Comparison of ENCODE assay signal across 12 cellular contexts in the genomic region with DNA sequence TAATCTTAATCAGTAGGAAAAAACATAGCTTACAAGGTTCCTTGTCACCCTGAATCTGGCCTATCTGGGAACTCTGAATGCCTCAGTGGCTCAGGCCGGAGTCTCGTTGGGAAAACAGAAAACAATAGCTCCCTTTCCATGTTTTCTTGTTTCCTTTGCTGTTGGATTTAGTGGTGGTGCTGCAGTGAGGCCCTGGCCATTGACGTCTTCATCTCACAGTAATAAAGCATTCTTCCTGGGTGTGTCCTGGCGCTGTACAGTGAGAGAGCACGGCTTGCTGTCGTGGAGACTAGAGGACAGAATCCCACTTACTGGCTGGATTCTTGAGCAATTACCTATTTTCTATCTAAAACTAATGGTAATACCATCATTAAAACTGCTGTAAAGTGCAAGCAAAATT. TPM values are rescaled to one million over a fixed set of nuclear protein-coding genes. Genes with fewer than 3 reads are reported as not detected.
DNase-seq lines count a peak whose midpoint lies in the region; ATAC-seq and TF ChIP-seq lines count a peak whose summit lies in the region.
"Had no signal": no experiment of that assay in that cellular context is flagged by ENCODE, and none has a peak within 500 bp of the region (broad histone marks: within the 10 kb centered on the region; RNA-seq: fewer than 3 reads in every experiment).

No MANE protein-coding gene starts in this region.

- H3K4me1 ChIP-seq in heart right ventricle (peaks cover 13 to 41% (median 37%) of the 10 kb centered on the region in 9 donors), upper lobe of left lung (peaks cover 24 to 48% (median 38%) of the 10 kb centered on the region in 4 donors), neuronal stem cell (ENCODE audit: control insufficient read depth in 2 of 2, insufficient read depth in 1 of 2, low read depth in 1 of 2, low read length in 2 of 2) (peaks cover 10 to 24% of the 10 kb centered on the region in 2 donors)

- H2AK5ac ChIP-seq in neuronal stem cell (ENCODE audit: low read depth, low read length): no peak overlapping the region

- H3K79me1 ChIP-seq in neuronal stem cell (ENCODE audit: low read depth, low read length): no peaks in the 10 kb centered on the region

- no peak overlapping the region for H3K18ac ChIP-seq in neuronal stem cell (ENCODE audit: low read length)

- H3K36me3 Mint-ChIP-seq in activated CD4-positive, alpha-beta memory T cell treated with anti-CD3 and anti-CD28 coated beads for 36 hours: peaks cover 30% of the 10 kb centered on the region
- H3K36me3 Mint-ChIP-seq in immature natural killer cell: peaks cover 3 to 18% (median 12%) of the 10 kb centered on the region in 3 donors

- no peak for TF ChIP-seq POLR2A in upper lobe of left lung (IDR thresholded peaks at IDR 0.05)

- no peak overlapping the region for H2BK5ac ChIP-seq in neuronal stem cell (ENCODE audit: low read length)

- peaks cover 0 to 12% (median 0%) of the 10 kb centered on the region in 9 donors for H3K36me3 ChIP-seq in heart right ventricle
- peaks cover 0 to 5% (median 0%) of the 10 kb centered on the region in 4 donors for H3K36me3 ChIP-seq in upper lobe of left lung
- H3K36me3 ChIP-seq in neuronal stem cell (replicated peaks in 1 of 2; ENCODE audit: control insufficient read depth in 2 of 2, insufficient read depth in 2 of 2, low read length in 2 of 2): no peaks in the 10 kb centered on the region

- H3K14ac ChIP-seq in neuronal stem cell (ENCODE audit: low read length): no peak overlapping the region

- H3K4me1 Mint-ChIP-seq in activated CD4-positive, alpha-beta memory T cell treated with anti-CD3 and anti-CD28 coated beads for 36 hours (ENCODE audit: low read depth): peaks cover 47% of the 10 kb centered on the region
- peaks cover 41 to 47% of the 10 kb centered on the region in 2 donors for H3K4me1 Mint-ChIP-seq in immature natural killer cell

- H2BK120ac ChIP-seq in neuronal stem cell (ENCODE audit: low read depth, low read length): no peak overlapping the region

- DNase-seq in heart right ventricle: no peak
- no peak for DNase-seq in Right ventricle myocardium inferior (ENCODE audit: missing footprints)
- DNase-seq in activated CD4-positive, alpha-beta memory T cell treated with anti-CD3 and anti-CD28 coated beads for 36 hours: peak; percentile 48
- no peak for DNase-seq in immature natural killer cell
- DNase-seq in upper lobe of left lung: no peak
- no peak for DNase-seq in neuronal stem cell (ENCODE audit: low spot score)
- DNase-seq: stimulated activated naive CD4-positive, alpha-beta T cell treated with Interleukin-2 at 50 U/mL for 16 hours had no signal

- H3K27me3 Mint-ChIP-seq in activated CD4-positive, alpha-beta memory T cell treated with anti-CD3 and anti-CD28 coated beads for 36 hours: no peaks in the 10 kb centered on the region
- H3K27me3 Mint-ChIP-seq in immature natural killer cell (ENCODE audit: low read depth in 3 of 3): peaks cover 14 to 24% (median 18%) of the 10 kb centered on the region in 3 donors

- no peak overlapping the region for H3K23ac ChIP-seq in neuronal stem cell (ENCODE audit: low read depth, low read length, poor library complexity)

- H3K4me3 ChIP-seq in heart right ventricle (no peak overlapping the region), upper lobe of left lung (no peak overlapping the region), neuronal stem cell (ENCODE audit: low read length in 2 of 2) (no peak overlapping the region)
- H3K4me3 ChIP-seq: lung had no signal

- no peaks in the 10 kb centered on the region for H3K9me3 Mint-ChIP-seq in activated CD4-positive, alpha-beta memory T cell treated with anti-CD3 and anti-CD28 coated beads for 36 hours
- no peaks in the 10 kb centered on the region for H3K9me3 Mint-ChIP-seq in immature natural killer cell

- H3K4me3 Mint-ChIP-seq in activated CD4-positive, alpha-beta memory T cell treated with anti-CD3 and anti-CD28 coated beads for 36 hours: peak overlapping the region; percentile 69
- peak overlapping the region; percentile 48 to 100 (median 75) for H3K4me3 Mint-ChIP-seq in immature natural killer cell

- no peak for TF ChIP-seq EP300 in upper lobe of left lung (IDR thresholded peaks at IDR 0.05)

- POLR2A ChIA-PET in activated CD4-positive, alpha-beta memory T cell treated with anti-CD3 and anti-CD28 coated beads for 36 hours (lab: Charles Lee): interaction anchor here (0.8 to 3.0 kb wide), 11 partner anchors 9 to 242 kb away, joined by 3 to 16 read pairs (median 4); a partner anchor contains a TSS

- intact Hi-C loops in heart right ventricle (cut with DNase I): no loop called here
- intact Hi-C loops in Right ventricle myocardium inferior (cut with DNase I): no loop called here
- intact Hi-C loops in activated CD4-positive, alpha-beta memory T cell treated with anti-CD3 and anti-CD28 coated beads for 36 hours (cut with micrococcal nuclease): loop anchor here (2.0 to 5.0 kb wide), 5 partner anchors 17 to 363 kb away; no protein-coding TSS in a partner anchor

- CTCF ChIA-PET in activated CD4-positive, alpha-beta memory T cell treated with anti-CD3 and anti-CD28 coated beads for 36 hours (lab: Charles Lee): interaction anchor here (0.6 to 2.8 kb wide), 10 partner anchors 19 to 252 kb away, joined by 3 to 14 read pairs (median 5); a partner anchor contains a TSS

- H2AFZ ChIP-seq in neuronal stem cell (ENCODE audit: low read length): no peak overlapping the region

- no peak overlapping the region for H3K4me2 ChIP-seq in neuronal stem cell (ENCODE audit: insufficient read depth, low read length, poor library complexity, severe bottlenecking)
- H3K4me2 ChIP-seq: KMS-11 had no signal

- no peak overlapping the region for H3K9ac ChIP-seq in neuronal stem cell (ENCODE audit: low read depth, low read length, poor library complexity)
- H3K9ac ChIP-seq: KMS-11 had no signal

- 55 to 62% methylated on average over 6 of the region's 6 CpGs for WGBS in heart right ventricle, 2 donors
- WGBS in upper lobe of left lung, 2 donors: 61 to 68% methylated on average over 5 to 6 of the region's 6 CpGs
- no CpG with 5 or more reads among the region's 6 CpGs for WGBS in neuronal stem cell (ENCODE audit: extremely low coverage in 2 of 2, insufficient read length in 2 of 2, insufficient replicate concordance in 1 of 2), 2 donors

- TF ChIP-seq CTCF in heart right ventricle (IDR thresholded peaks at IDR 0.05): no peak
- no peak for TF ChIP-seq CTCF in upper lobe of left lung (IDR thresholded peaks at IDR 0.05)

- H3K27ac Mint-ChIP-seq in activated CD4-positive, alpha-beta memory T cell treated with anti-CD3 and anti-CD28 coated beads for 36 hours: peak overlapping the region; percentile 99
- H3K27ac Mint-ChIP-seq in immature natural killer cell: peak overlapping the region; percentile 90 to 100 (median 97)

- H4K91ac ChIP-seq in neuronal stem cell (ENCODE audit: low read depth, low read length, poor library complexity): no peak overlapping the region

- H3K9me3 ChIP-seq in heart right ventricle (no peaks in the 10 kb centered on the region), upper lobe of left lung (no peaks in the 10 kb centered on the region), neuronal stem cell (replicated peaks in 1 of 2; ENCODE audit: control insufficient read depth in 2 of 2, insufficient read depth in 1 of 2, low read depth in 1 of 2, low read length in 2 of 2) (no peaks in the 10 kb centered on the region)
- H3K9me3 ChIP-seq: BLaER1 treated with 17β-estradiol and CSF1 and Interleukin-3, amounts not matched to agents 10 nM and 100 nM had no signal

- no peak overlapping the region for H3K4ac ChIP-seq in neuronal stem cell (ENCODE audit: low read length)

- H3K27me3 ChIP-seq in heart right ventricle: peaks cover 5 to 32% (median 19%) of the 10 kb centered on the region in 7 donors
- H3K27me3 ChIP-seq in upper lobe of left lung: peaks cover 0 to 17% (median 6%) of the 10 kb centered on the region in 4 donors
- H3K27me3 ChIP-seq in neuronal stem cell (ENCODE audit: control insufficient read depth in 3 of 3, insufficient read depth in 3 of 3, low read depth in 1 of 3, low read length in 3 of 3): peaks cover 19 to 50% (median 38%) of the 10 kb centered on the region in 3 experiments

- no peak overlapping the region for H2BK12ac ChIP-seq in neuronal stem cell (ENCODE audit: low read length)

- ATAC-seq in heart right ventricle: peak in 5 of 8 donors; percentile 18 to 70 (median 60)
- ATAC-seq in Right ventricle myocardium inferior: no peak
- no peak for ATAC-seq in upper lobe of left lung (ENCODE audit: low FRiP score in 2 of 2)
- ATAC-seq in HG02981 (IDR thresholded peaks at IDR 0.05; ENCODE audit: unreplicated experiment): no peak
- ATAC-seq in GM21717 (IDR thresholded peaks at IDR 0.05; ENCODE audit: unreplicated experiment): no peak

- no peak overlapping the region for H4K8ac ChIP-seq in neuronal stem cell (ENCODE audit: low read depth, low read length)

- peak overlapping the region in 7 of 10 donors; percentile 11 to 88 (median 54) for H3K27ac ChIP-seq in heart right ventricle
- H3K27ac ChIP-seq in upper lobe of left lung: peak overlapping the region; percentile 23 to 90 (median 87)
- no peak overlapping the region for H3K27ac ChIP-seq in neuronal stem cell (replicated peaks; ENCODE audit: low read length)
- H3K27ac ChIP-seq: KMS-11 had no signal

- H2BK15ac ChIP-seq in neuronal stem cell (ENCODE audit: low read length): no peak overlapping the region

RNA-seq across cellular contexts. Expression of a gene that starts 1.3 kb away (rescaled TPM):
- total RNA-seq in heart right ventricle (10 to 100 TPM in 2 of 10 donors, 1 to 10 TPM in 8; 3.5 to 12.8 (median 6.4) TPM), Right ventricle myocardium inferior (10.4 TPM), upper lobe of left lung (100 to 1,000 TPM in 5 of 6 donors, 10 to 100 TPM in 1; 62.9 to 532 (median 159) TPM)
- polyA plus RNA-seq in heart right ventricle (10 to 100 TPM in 1 of 2 donors, 1 to 10 TPM in 1; 6.7 to 13.4 TPM), immature natural killer cell (10 to 100 TPM; 58.8 to 86.0 (median 69.0) TPM)
- 100 to 1,000 TPM; 216 to 218 TPM for total RNA-seq in activated CD4-positive, alpha-beta memory T cell treated with anti-CD3 and anti-CD28 coated beads for 36 hours
- polyA plus RNA-seq in neuronal stem cell (2013, experiment 1 of 2): 1.0 TPM
- polyA plus RNA-seq in neuronal stem cell (2013, experiment 2 of 2): 1.0 TPM

Comparison
In these comparisons a context has a peak if more than half of its experiments do, and no peak if none do; other contexts are left out.
1. ATAC-seq: peak in heart right ventricle (5 of 8); none in Right ventricle myocardium inferior (single experiment), upper lobe of left lung (0 of 2), HG02981 (single experiment) and GM21717 (single experiment).